Comparison of ENCODE assay signal across 1 cellular context in genomic region chr16:4395055-4395726, GRCh38.
TF ChIP-seq lines count a peak whose summit lies in the region.

No MANE protein-coding gene starts in this region.

TF ChIP-seq in WTC11, 78 proteins besides CTCF, POLR2A, EP300 and RAD21:
- TF ChIP-seq RORB (CRISPR knock-in tag; IDR thresholded peaks at IDR 0.05) (no peak), MAX (CRISPR knock-in tag; IDR thresholded peaks at IDR 0.05) (no peak), IRF2 (CRISPR knock-in tag; IDR thresholded peaks at IDR 0.05; ENCODE audit: borderline replicate concordance, low read depth) (no peak), JUN (CRISPR knock-in tag; IDR thresholded peaks at IDR 0.05) (no peak), ZBTB43 (CRISPR knock-in tag; IDR thresholded peaks at IDR 0.05) (no peak)
